Comparison of ENCODE assay signal across 9 cellular contexts in genomic region chr2:187497858-187498463, GRCh38. TPM values are rescaled to one million over a fixed set of nuclear protein-coding genes. Genes with fewer than 3 reads are reported as not detected.
DNase-seq lines count a peak whose midpoint lies in the region; ATAC-seq, FAIRE-seq and TF ChIP-seq lines count a peak whose summit lies in the region.
"Had no signal": no experiment of that assay in that cellular context is flagged by ENCODE, and none has a peak within 500 bp of the region (broad histone marks: within the 10 kb centered on the region; RNA-seq: fewer than 3 reads in every experiment).

No MANE protein-coding gene starts in this region.

- intact Hi-C loops in MCF 10A (cut with micrococcal nuclease), result loop anchor here (10.0 kb wide), 1 partner anchor 867 kb away; no protein-coding TSS in a partner anchor

- H3K27ac Mint-ChIP-seq in MCF 10A (ENCODE audit: low read depth, unreplicated experiment) (no peak overlapping the region), nephron (no peak overlapping the region)
- H3K27ac Mint-ChIP-seq in activated CD8-positive, alpha-beta memory T cell treated with anti-CD3 and anti-CD28 coated beads, Interleukin-2, amount 10 ng/mL, durations not matched to agents 7 days and 5 days, result no peak overlapping the region

- no peak overlapping the region for H3K27ac ChIP-seq in KMS-11

- H3K4me2 ChIP-seq in KMS-11, result no peak overlapping the region

- FAIRE-seq in D721Med (lab: Jason Lieb, UNC), result no peak

- H3K9me3 Mint-ChIP-seq in MCF 10A (ENCODE audit: unreplicated experiment) (no peaks in the 10 kb centered on the region), nephron (peaks cover 11% of the 10 kb centered on the region)
- H3K9me3 Mint-ChIP-seq in activated CD8-positive, alpha-beta memory T cell treated with anti-CD3 and anti-CD28 coated beads, Interleukin-2, amount 10 ng/mL, durations not matched to agents 7 days and 5 days (ENCODE audit: low read depth), result no peaks in the 10 kb centered on the region

- H3K27me3 Mint-ChIP-seq in MCF 10A (ENCODE audit: insufficient read depth, unreplicated experiment) (no peaks in the 10 kb centered on the region), nephron (ENCODE audit: low read depth) (no peaks in the 10 kb centered on the region)
- no peaks in the 10 kb centered on the region for H3K27me3 Mint-ChIP-seq in activated CD8-positive, alpha-beta memory T cell treated with anti-CD3 and anti-CD28 coated beads, Interleukin-2, amount 10 ng/mL, durations not matched to agents 7 days and 5 days

- H4K20me1 ChIP-seq in KMS-11 (ENCODE audit: insufficient read depth), result no peaks in the 10 kb centered on the region

- H3K36me3 Mint-ChIP-seq in MCF 10A (ENCODE audit: insufficient read depth, unreplicated experiment), result peaks cover 36% of the 10 kb centered on the region
- H3K36me3 Mint-ChIP-seq in nephron (ENCODE audit: low read depth), result peaks cover 22% of the 10 kb centered on the region
- H3K36me3 Mint-ChIP-seq in activated CD8-positive, alpha-beta memory T cell treated with anti-CD3 and anti-CD28 coated beads, Interleukin-2, amount 10 ng/mL, durations not matched to agents 7 days and 5 days, result no peaks in the 10 kb centered on the region

- no peak overlapping the region for H3K9ac ChIP-seq in KMS-11

- peaks cover 6% of the 10 kb centered on the region for H3K4me1 Mint-ChIP-seq in MCF 10A (ENCODE audit: insufficient read depth, unreplicated experiment)
- H3K4me1 Mint-ChIP-seq in nephron, result peaks cover 4% of the 10 kb centered on the region
- no peaks in the 10 kb centered on the region for H3K4me1 Mint-ChIP-seq in activated CD8-positive, alpha-beta memory T cell treated with anti-CD3 and anti-CD28 coated beads, Interleukin-2, amount 10 ng/mL, durations not matched to agents 7 days and 5 days

- no peak overlapping the region for H3K4me3 ChIP-seq in KMS-11 (IDR thresholded peaks at IDR 0.05; ENCODE audit: insufficient read depth, low read depth, low read length)

- TF ChIP-seq CTCF in D721Med (IDR thresholded peaks at IDR 0.05; ENCODE audit: insufficient read depth, missing control alignments) (peak; percentile 49), KMS-11 (conservative IDR thresholded peaks at IDR 0.05; ENCODE audit: low read depth, low read length) (peak; percentile 91), MCF 10A (IDR thresholded peaks at IDR 0.05; ENCODE audit: unreplicated experiment) (peak; percentile 49), nephron (IDR thresholded peaks at IDR 0.05; ENCODE audit: unreplicated experiment in 3 of 3) (peak; percentile 51 to 65 (median 53)), GM13976 (IDR thresholded peaks at IDR 0.05; ENCODE audit: borderline replicate concordance, control extremely low read depth, extremely low read depth, insufficient read depth, missing control alignments) (no peak)

- H3K79me2 ChIP-seq in KMS-11 (ENCODE audit: insufficient read depth, low read depth), result no peaks in the 10 kb centered on the region

- H3K27me3 ChIP-seq in KMS-11 (ENCODE audit: insufficient read depth, low read depth), result no peaks in the 10 kb centered on the region

- H2AFZ ChIP-seq in KMS-11 (ENCODE audit: low read depth), result no peak overlapping the region

- H3K4me1 ChIP-seq in KMS-11 (ENCODE audit: low read depth, poor library complexity, severe bottlenecking), result peaks cover 3% of the 10 kb centered on the region

- CTCF ChIA-PET in MCF 10A (lab: Yijun Ruan, JAX), result interaction anchor here (0.7 to 7.8 kb wide), 8 partner anchors 41 to 345 kb away, joined by 3 to 363 read pairs (median 4); no protein-coding TSS in a partner anchor
- CTCF ChIA-PET in activated CD8-positive, alpha-beta memory T cell treated with anti-CD3 and anti-CD28 coated beads, Interleukin-2, amount 10 ng/mL, durations not matched to agents 7 days and 5 days (lab: Charles Lee), result no interaction called here

- POLR2A ChIA-PET in MCF 10A (lab: Yijun Ruan, JAX), result interaction anchor here (1.2 kb wide), 1 partner anchor 77 kb away, joined by 3 read pairs; no protein-coding TSS in a partner anchor

- no TSS peak for BruUV-seq in MCF 10A (replicated peaks; lab: Mats Ljungman, UMichigan)

- no peak for ATAC-seq in activated CD8-positive, alpha-beta memory T cell treated with anti-CD3 and anti-CD28 coated beads, Interleukin-2, amount 10 ng/mL, durations not matched to agents 7 days and 5 days
- ATAC-seq in esophagus mucosa, result no peak

- no peak overlapping the region for H3K4me3 Mint-ChIP-seq in MCF 10A (ENCODE audit: unreplicated experiment)
- no peak overlapping the region for H3K4me3 Mint-ChIP-seq in nephron
- H3K4me3 Mint-ChIP-seq in activated CD8-positive, alpha-beta memory T cell treated with anti-CD3 and anti-CD28 coated beads, Interleukin-2, amount 10 ng/mL, durations not matched to agents 7 days and 5 days, result no peak overlapping the region

- in situ Hi-C loops in GM13976 (cut with MboI; ENCODE audit: low sequenced_read_pairs, unreplicated experiment), result no loop called here

- no peaks in the 10 kb centered on the region for H3K36me3 ChIP-seq in KMS-11 (ENCODE audit: insufficient read depth)

- DNase-seq in D721Med (ENCODE audit: insufficient read length, low spot score) (no peak), MCF 10A (ENCODE audit: unreplicated experiment) (peak; percentile 31), GM13976 (ENCODE audit: low spot score) (no peak), D341Med (ENCODE audit: low spot score) (no peak)
- no peak for DNase-seq in activated CD8-positive, alpha-beta memory T cell treated with anti-CD3 and anti-CD28 coated beads, Interleukin-2, amount 10 ng/mL, durations not matched to agents 7 days and 5 days
- DNase-seq: T-helper 9 cell had no signal

RNA-seq across cellular contexts. Expression of gene CALCRL, which starts 49.9 kb away (rescaled TPM):
- total RNA-seq in MCF 10A (2022) (0.16 and 0.32 TPM in 2 replicates), esophagus mucosa (22.8 TPM)
- total RNA-seq in activated CD8-positive, alpha-beta memory T cell treated with anti-CD3 and anti-CD28 coated beads, Interleukin-2, amount 10 ng/mL, durations not matched to agents 7 days and 5 days, result under 1 TPM; 0.19 to 0.44 TPM

RNA-seq across cellular contexts. Expression of gene TFPI, which starts 56.3 kb away (rescaled TPM):
- total RNA-seq in MCF 10A (2022) (67.4 and 71.1 TPM in 2 replicates), esophagus mucosa (9.1 TPM)
- total RNA-seq in activated CD8-positive, alpha-beta memory T cell treated with anti-CD3 and anti-CD28 coated beads, Interleukin-2, amount 10 ng/mL, durations not matched to agents 7 days and 5 days, result not detected

Comparison
In these comparisons a context has a peak if more than half of its experiments do, and no peak if none do; other contexts are left out.
1. RNA of gene CALCRL, which starts 49.9 kb away (total RNA-seq): 22.8 TPM in esophagus mucosa (single experiment); 0.19 to 0.44 TPM in activated CD8-positive, alpha-beta memory T cell treated with anti-CD3 and anti-CD28 coated beads, Interleukin-2, amount 10 ng/mL, durations not matched to agents 7 days and 5 days and 0.16 to 0.32 TPM in MCF 10A; every median in the first group is over 10 times any median in the second.